14 cellular contexts compared by ENCODE assay signal in genomic region chr19:18586311-18586710, GRCh38. TPM values are rescaled to one million over a fixed set of nuclear protein-coding genes. Genes with fewer than 3 reads are reported as not detected.
DNase-seq lines count a peak whose midpoint lies in the region; FAIRE-seq and TF ChIP-seq lines count a peak whose summit lies in the region.
"Had no signal": no experiment of that assay in that cellular context is flagged by ENCODE, and none has a peak within 500 bp of the region (broad histone marks: within the 10 kb centered on the region; RNA-seq: fewer than 3 reads in every experiment).

No MANE protein-coding gene starts in this region.

- no peaks in the 10 kb centered on the region for H3K27me3 ChIP-seq in BLaER1 treated with 17β-estradiol and CSF1 and Interleukin-3, amounts not matched to agents 10 nM and 100 nM
- no peaks in the 10 kb centered on the region for H3K27me3 ChIP-seq in SK-N-SH (ENCODE audit: insufficient read depth)

- H3K4me1 ChIP-seq in BLaER1 treated with 17β-estradiol and CSF1 and Interleukin-3, amounts not matched to agents 10 nM and 100 nM: peaks cover 47 to 74% (median 64%) of the 10 kb centered on the region in 10 experiments
- H3K4me1 ChIP-seq in SK-N-SH (ENCODE audit: control insufficient read depth in 1 of 2, insufficient read depth in 2 of 2, low read depth in 1 of 2, low read length in 1 of 2): peaks cover 6 to 13% of the 10 kb centered on the region in 2 experiments; a peak in 1 of 4 replicates

- H3K4me2 ChIP-seq in BLaER1 treated with 17β-estradiol and CSF1 and Interleukin-3, amounts not matched to agents 10 nM and 100 nM: peak overlapping the region in 10 of 11 experiments; percentile 63 to 96 (median 80); a peak in 17 of 22 replicates
- no peak overlapping the region for H3K4me2 ChIP-seq in SK-N-SH

- peaks cover 8 to 12% (median 11%) of the 10 kb centered on the region in 11 experiments; a peak in 17 of 22 replicates for H3K36me3 ChIP-seq in BLaER1 treated with 17β-estradiol and CSF1 and Interleukin-3, amounts not matched to agents 10 nM and 100 nM
- no peaks in the 10 kb centered on the region for H3K36me3 ChIP-seq in SK-N-SH (replicated peaks in 1 of 2; ENCODE audit: control insufficient read depth in 1 of 2, insufficient read depth in 2 of 2, low read length in 1 of 2)

- H3K27ac ChIP-seq in BLaER1 treated with 17β-estradiol and CSF1 and Interleukin-3, amounts not matched to agents 10 nM and 100 nM: peak overlapping the region in 9 of 11 experiments; percentile 15 to 76 (median 59); a peak in 16 of 22 replicates
- H3K27ac ChIP-seq in SK-N-SH (ENCODE audit: low read depth in 2 of 2, low read length in 1 of 2): no peak overlapping the region

- H3F3A ChIP-seq in SK-N-SH (replicated peaks; ENCODE audit: insufficient read depth): peaks cover 15% of the 10 kb centered on the region

- no peak overlapping the region for H3K4me3 ChIP-seq in BLaER1 treated with 17β-estradiol and CSF1 and Interleukin-3, amounts not matched to agents 10 nM and 100 nM
- H3K4me3 ChIP-seq in fibroblast of the aortic adventitia (ENCODE audit: low read depth, low read length): no peak overlapping the region
- H3K4me3 ChIP-seq in SK-N-SH (ENCODE audit: low read depth in 2 of 2, low read length in 1 of 2): no peak overlapping the region

- DNase-seq in GM12891 (ENCODE audit: insufficient read length, low spot score) (no peak), RKO (ENCODE audit: low spot score) (peak; percentile 44), fibroblast of the aortic adventitia (ENCODE audit: low read depth) (no peak), urothelium cell line (ENCODE audit: low spot score) (no peak), SK-N-SH (no peak), amniotic stem cell (lab: John Stamatoyannopoulos, UW) (no peak)
- no peak for DNase-seq in stimulated activated CD4-positive, alpha-beta T cell treated with anti-CD3 and anti-CD28 coated beads, Interleukin-2, amount 100 ng/mL, for 24 hours
- DNase-seq: islet precursor cell, NCI-H1436 treated with DMSO at 0.1 percent for 48 hours, NCI-H774 had no signal

- CTCF ChIA-PET in SK-N-SH (lab: Yijun Ruan, JAX): interaction anchor here (1.6 kb wide), 1 partner anchor 280 kb away, joined by 4 read pairs; no protein-coding TSS in a partner anchor

- TF ChIP-seq POLR2A in GM12891 (IDR thresholded peaks at IDR 0.05; ENCODE audit: low read depth, low read length): no peak

- POLR2A ChIA-PET in SK-N-SH (lab: Yijun Ruan, JAX): no interaction called here

- TF ChIP-seq RAD21 in SK-N-SH (IDR thresholded peaks at IDR 0.05; ENCODE audit: low read length): no peak

- TF ChIP-seq CTCF in fibroblast of the aortic adventitia (IDR thresholded peaks at IDR 0.05; ENCODE audit: insufficient read depth, low read length) (peak; percentile 22), SK-N-SH (IDR thresholded peaks at IDR 0.05) (no peak)

- peaks cover 10% of the 10 kb centered on the region; the same call in 1 of the 2 replicates for H3K79me2 ChIP-seq in SK-N-SH (ENCODE audit: insufficient read depth)

- 86% methylated on average over 2 of the region's 2 CpGs for WGBS in SK-N-SH (ENCODE audit: low lambda C conversion rate)

- peak overlapping the region in 5 of 11 experiments; percentile 16 to 50 (median 20); a peak in 6 of 22 replicates for H3K9ac ChIP-seq in BLaER1 treated with 17β-estradiol and CSF1 and Interleukin-3, amounts not matched to agents 10 nM and 100 nM
- no peak overlapping the region for H3K9ac ChIP-seq in SK-N-SH

- no peaks in the 10 kb centered on the region for H3K9me2 ChIP-seq in SK-N-SH

- FAIRE-seq in GM12891 (lab: Jason Lieb, UNC) (peak; percentile 61), urothelium cell line (lab: Jason Lieb, UNC) (no peak)
- FAIRE-seq: frontal cortex had no signal

- no peak overlapping the region for H2AFZ ChIP-seq in SK-N-SH (ENCODE audit: low read depth)

- TF ChIP-seq EP300 in SK-N-SH (IDR thresholded peaks at IDR 0.05; ENCODE audit: borderline replicate concordance in 1 of 2, low read depth in 1 of 2, low read length in 1 of 2): no peak

- H4K20me1 ChIP-seq in BLaER1 treated with 17β-estradiol and CSF1 and Interleukin-3, amounts not matched to agents 10 nM and 100 nM: peaks cover 0 to 17% (median 5%) of the 10 kb centered on the region in 11 experiments; a peak in 9 of 22 replicates
- H4K20me1 ChIP-seq in SK-N-SH (ENCODE audit: insufficient read depth): no peaks in the 10 kb centered on the region

- peaks cover 0 to 11% (median 0%) of the 10 kb centered on the region in 11 experiments; a peak in 4 of 22 replicates for H3K9me3 ChIP-seq in BLaER1 treated with 17β-estradiol and CSF1 and Interleukin-3, amounts not matched to agents 10 nM and 100 nM (replicated peaks in 1 of 11)
- no peaks in the 10 kb centered on the region for H3K9me3 ChIP-seq in SK-N-SH

TF ChIP-seq in GM12891, 5 proteins besides CTCF, POLR2A, EP300 and RAD21:
- peak; percentile 39; the same call in 1 of the 2 replicates for TF ChIP-seq SPI1 (IDR thresholded peaks at IDR 0.05; ENCODE audit: low read depth, low read length)
- no peak for TF ChIP-seq POU2F2 (IDR thresholded peaks at IDR 0.05; ENCODE audit: low read depth, low read length)

TF ChIP-seq in SK-N-SH, 30 proteins besides CTCF, POLR2A, EP300 and RAD21 (continues in another document):
- TF ChIP-seq ELF1 (IDR thresholded peaks at IDR 0.05): no peak
- no peak for TF ChIP-seq NRF1 (IDR thresholded peaks at IDR 0.05; ENCODE audit: low read depth, low read length)
- no peak for TF ChIP-seq JUND (IDR thresholded peaks at IDR 0.05)
- TF ChIP-seq SMC3 (IDR thresholded peaks at IDR 0.05; ENCODE audit: low read depth, low read length): no peak
- no peak for TF ChIP-seq TCF12 (IDR thresholded peaks at IDR 0.05)
- no peak for TF ChIP-seq SIN3A (IDR thresholded peaks at IDR 0.05; ENCODE audit: borderline replicate concordance, low read depth, low read length)
- no peak for TF ChIP-seq TAF1 (IDR thresholded peaks at IDR 0.05; ENCODE audit: borderline replicate concordance, low read depth, low read length)
- no peak for TF ChIP-seq CHD2 (IDR thresholded peaks at IDR 0.05; ENCODE audit: low read length, partially characterized antibody)
- TF ChIP-seq IRF3 (IDR thresholded peaks at IDR 0.05; ENCODE audit: low read depth, low read length): no peak
- TF ChIP-seq MXI1 (IDR thresholded peaks at IDR 0.05; ENCODE audit: low read depth, low read length): no peak
- no peak for TF ChIP-seq MEF2A (IDR thresholded peaks at IDR 0.05; ENCODE audit: borderline replicate concordance, low read depth)
- TF ChIP-seq MAX (IDR thresholded peaks at IDR 0.05; ENCODE audit: low read depth): no peak
- TF ChIP-seq RFX5 (IDR thresholded peaks at IDR 0.05; ENCODE audit: low read length): no peak
- no peak for TF ChIP-seq POLR2AphosphoS5 (IDR thresholded peaks at IDR 0.05; ENCODE audit: low read depth, low read length)
- TF ChIP-seq GABPA (IDR thresholded peaks at IDR 0.05; ENCODE audit: low read depth): no peak
- TF ChIP-seq FOSL2 (IDR thresholded peaks at IDR 0.05; ENCODE audit: borderline replicate concordance, low read depth): no peak
- TF ChIP-seq TEAD4 (IDR thresholded peaks at IDR 0.05; ENCODE audit: borderline replicate concordance, insufficient read depth): no peak

RNA-seq across cellular contexts. Expression of gene REX1BD, which starts 2.3 kb away (rescaled TPM):
- 35.8 TPM for polyA plus RNA-seq in GM12891 (2012; ENCODE audit: low read depth, missing spikeins)
- 41.4 and 153 TPM in 2 replicates for total RNA-seq in fibroblast of the aortic adventitia (ENCODE audit: low replicate concordance)
- 109 and 159 TPM in 2 replicates for polyA plus RNA-seq in SK-N-SH (2012; rRNA removed)
- polyA plus RNA-seq in SK-N-SH (2012; cell fraction: cytosol; rRNA removed): 85.3 and 102 TPM in 2 replicates
- 472 and 877 TPM in 2 replicates for polyA plus RNA-seq in SK-N-SH (2012; cell fraction: nucleus; rRNA removed)

RNA-seq across cellular contexts. Expression of gene UBA52, which starts 14.7 kb away (rescaled TPM):
- 3,373 TPM for polyA plus RNA-seq in GM12891 (2012; ENCODE audit: low read depth, missing spikeins)
- total RNA-seq in fibroblast of the aortic adventitia (ENCODE audit: low replicate concordance): 496 and 1,084 TPM in 2 replicates
- 2,690 and 3,026 TPM in 2 replicates for polyA plus RNA-seq in SK-N-SH (2012; rRNA removed)
- 2,274 and 2,526 TPM in 2 replicates for polyA plus RNA-seq in SK-N-SH (2012; cell fraction: cytosol; rRNA removed)
- 940 and 1,966 TPM in 2 replicates for polyA plus RNA-seq in SK-N-SH (2012; cell fraction: nucleus; rRNA removed)

RNA-seq across cellular contexts. Expression of gene CRLF1, which starts 20.3 kb away (rescaled TPM):
- polyA plus RNA-seq in GM12891 (2012; ENCODE audit: low read depth, missing spikeins): 3.0 TPM
- total RNA-seq in fibroblast of the aortic adventitia (ENCODE audit: low replicate concordance): 16.5 and 69.1 TPM in 2 replicates
- polyA plus RNA-seq in SK-N-SH (2012; rRNA removed): 0.71 and 0.84 TPM in 2 replicates
- 0.77 and 1.1 TPM in 2 replicates for polyA plus RNA-seq in SK-N-SH (2012; cell fraction: cytosol; rRNA removed)
- 1.9 TPM in 2 replicates for polyA plus RNA-seq in SK-N-SH (2012; cell fraction: nucleus; rRNA removed)
- total RNA-seq: activated naive CD4-positive, alpha-beta T cell treated with anti-CD3 and anti-CD28 coated beads, Interleukin-2, amount 50 U/mL, for 72 hours had no signal

RNA-seq across cellular contexts. Expression of gene TMEM59L, which starts 26.4 kb away (rescaled TPM):
- not detected for polyA plus RNA-seq in GM12891 (2012; ENCODE audit: low read depth, missing spikeins)
- total RNA-seq in fibroblast of the aortic adventitia (ENCODE audit: low replicate concordance): 1.2 and 2.2 TPM in 2 replicates
- polyA plus RNA-seq in SK-N-SH (2012; rRNA removed): 5.8 and 9.6 TPM in 2 replicates
- 4.5 and 7.3 TPM in 2 replicates for polyA plus RNA-seq in SK-N-SH (2012; cell fraction: cytosol; rRNA removed)
- 44.4 and 61.6 TPM in 2 replicates for polyA plus RNA-seq in SK-N-SH (2012; cell fraction: nucleus; rRNA removed)
- total RNA-seq: activated CD8-positive, alpha-beta memory T cell treated with anti-CD3 and anti-CD28 coated beads for 36 hours had no signal

RNA-seq across cellular contexts. Expression of gene KXD1, which starts 28.6 kb away (rescaled TPM):
- polyA plus RNA-seq in GM12891 (2012; ENCODE audit: low read depth, missing spikeins): 127 TPM
- total RNA-seq in fibroblast of the aortic adventitia (ENCODE audit: low replicate concordance): 21.3 and 109 TPM in 2 replicates
- polyA plus RNA-seq in SK-N-SH (2012; rRNA removed): 151 and 165 TPM in 2 replicates
- 73.1 and 118 TPM in 2 replicates for polyA plus RNA-seq in SK-N-SH (2012; cell fraction: cytosol; rRNA removed)
- 148 TPM in 2 replicates for polyA plus RNA-seq in SK-N-SH (2012; cell fraction: nucleus; rRNA removed)

Comparison
In these comparisons a context has a peak if more than half of its experiments do, and no peak if none do; other contexts are left out.
1. H3K27ac ChIP-seq: peak in BLaER1 treated with 17β-estradiol and CSF1 and Interleukin-3, amounts not matched to agents 10 nM and 100 nM (9 of 11); none in SK-N-SH (0 of 2).